In the genomic region with DNA sequence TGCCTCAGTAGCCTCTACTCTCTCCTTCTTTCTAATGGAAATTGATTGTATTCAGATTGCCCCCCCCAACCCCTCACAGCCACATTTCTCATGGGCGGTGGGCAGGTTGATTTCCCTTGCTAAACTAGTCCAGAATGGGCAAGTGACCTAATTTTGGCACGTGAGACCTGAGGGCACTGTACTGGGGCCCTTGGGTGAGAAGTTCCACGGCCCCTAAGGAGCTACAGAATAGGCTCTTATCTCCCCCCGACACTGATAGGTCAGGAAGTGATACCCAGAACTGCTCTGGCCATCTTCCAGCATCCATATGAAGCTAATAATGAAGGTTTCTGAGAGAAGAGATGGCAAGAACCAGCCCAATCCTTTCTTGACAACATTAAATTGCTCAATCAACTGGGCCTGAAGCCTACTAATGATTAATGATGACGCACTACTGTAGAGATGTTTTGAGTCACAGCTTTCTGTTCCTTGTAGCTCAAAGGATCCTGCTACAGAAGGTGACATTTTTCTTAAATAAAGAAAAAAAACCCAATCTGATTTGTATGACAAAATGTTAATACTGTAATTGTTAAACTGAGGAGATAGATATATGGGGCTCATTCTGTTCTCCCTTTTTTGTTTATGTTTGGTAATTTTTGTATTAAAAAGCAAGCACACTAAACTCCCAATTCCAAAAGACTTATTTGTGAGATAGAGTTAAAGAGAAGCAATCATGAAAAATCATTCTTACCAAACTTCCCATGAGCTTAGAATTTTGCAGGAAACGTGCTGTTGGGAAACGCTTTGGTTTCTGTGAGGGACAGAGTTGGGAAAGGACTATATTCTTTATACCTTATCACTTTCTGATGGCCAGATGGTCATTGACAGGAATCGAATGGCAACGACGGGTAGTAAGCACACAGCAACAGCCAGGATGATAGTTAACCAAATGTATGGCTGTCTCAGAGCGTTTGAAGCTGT, we compare ENCODE assay signal across 9 cellular contexts. TPM values are rescaled to one million over a fixed set of nuclear protein-coding genes. Genes with fewer than 3 reads are reported as not detected.
DNase-seq lines count a peak whose midpoint lies in the region; ATAC-seq, FAIRE-seq and TF ChIP-seq lines count a peak whose summit lies in the region.
"Had no signal": no experiment of that assay in that cellular context is flagged by ENCODE, and none has a peak within 500 bp of the region (broad histone marks: within the 10 kb centered on the region; RNA-seq: fewer than 3 reads in every experiment).

No MANE protein-coding gene starts in this region.

- no peak for TF ChIP-seq POLR2A in erythroblast (IDR thresholded peaks at IDR 0.05; ENCODE audit: low read length)

- H3K36me3 Mint-ChIP-seq in type B pancreatic cell, result peaks cover 14% of the 10 kb centered on the region

- ATAC-seq in GM19452 (IDR thresholded peaks at IDR 0.05; ENCODE audit: unreplicated experiment) (peak; percentile 98), HG03469 (IDR thresholded peaks at IDR 0.05; ENCODE audit: unreplicated experiment) (peak; percentile 93), HG02840 (IDR thresholded peaks at IDR 0.05; ENCODE audit: low FRiP score, unreplicated experiment) (no peak)

- no peak for FAIRE-seq in frontal cortex (lab: Jason Lieb, UNC)
- FAIRE-seq: G401.6 had no signal

- peaks cover 1% of the 10 kb centered on the region for H3K9me3 Mint-ChIP-seq in type B pancreatic cell

- H3K27ac Mint-ChIP-seq in type B pancreatic cell, result no peak overlapping the region

- TF ChIP-seq CTCF in type B pancreatic cell (conservative IDR thresholded peaks at IDR 0.05), result no peak

- no peak overlapping the region for H3K4me3 Mint-ChIP-seq in type B pancreatic cell

- DNase-seq in AG08395 (ENCODE audit: low spot score) (peak; percentile 84), erythroblast (lab: John Stamatoyannopoulos, UW) (peak; percentile 88 to 89), frontal cortex (ENCODE audit: low spot score in 2 of 2) (no peak), hippocampal formation (lab: John Stamatoyannopoulos, UW) (no peak), type B pancreatic cell (ENCODE audit: extremely low spot score, unreplicated experiment) (no peak)

- no peaks in the 10 kb centered on the region for H3K4me1 Mint-ChIP-seq in type B pancreatic cell (ENCODE audit: unreplicated experiment)

- H3K27me3 Mint-ChIP-seq in type B pancreatic cell, result no peaks in the 10 kb centered on the region

RNA-seq across cellular contexts. Expression of a gene that starts 28.2 kb away (rescaled TPM):
- total RNA-seq in frontal cortex (134 TPM), type B pancreatic cell (ENCODE audit: low replicate concordance) (98.7 and 134 TPM in 2 replicates)

Comparison
In these comparisons a context has a peak if more than half of its experiments do, and no peak if none do; other contexts are left out.
1. DNase-seq: peak in AG08395 (single experiment) and erythroblast (2 of 2); none in frontal cortex (0 of 2), hippocampal formation (0 of 2) and type B pancreatic cell (single experiment).